In the genomic region with DNA sequence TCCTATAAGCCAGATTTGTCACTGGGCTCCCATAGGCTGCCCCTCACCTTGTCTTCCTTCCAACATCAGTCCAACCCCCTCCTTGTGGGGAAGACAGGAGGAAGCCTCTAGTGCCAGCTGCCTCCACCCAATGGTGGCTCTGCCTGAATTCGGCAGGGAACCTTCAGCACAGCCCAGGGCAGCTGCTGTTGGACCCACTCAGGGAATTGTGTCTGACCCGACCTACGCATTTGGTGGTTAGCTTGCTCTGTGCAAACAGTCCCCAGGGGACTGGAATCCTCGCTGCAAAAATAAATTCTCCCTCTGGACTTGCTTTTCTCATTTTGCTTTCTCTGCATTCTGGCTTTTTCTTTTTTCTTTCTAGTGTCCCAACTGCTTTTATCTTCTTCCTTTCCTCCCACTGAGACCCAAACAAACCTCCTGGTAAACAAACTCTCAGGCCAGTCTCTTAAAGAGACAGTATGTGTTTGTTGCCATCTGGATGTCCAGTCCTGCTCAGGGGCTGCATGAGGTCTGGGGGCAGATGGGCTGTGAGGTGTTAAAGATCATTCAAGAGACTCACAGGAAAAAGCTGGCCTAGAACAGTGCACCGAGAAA, we compare ENCODE assay signal across 1 cellular context.
TF ChIP-seq lines count a peak whose summit lies in the region.

No MANE protein-coding gene starts in this region.

TF ChIP-seq in HepG2, 621 proteins besides CTCF, POLR2A, EP300 and RAD21 (continued from another document and continues in another):
- TF ChIP-seq CREM (IDR thresholded peaks at IDR 0.05), result no peak
- TF ChIP-seq CREM (CRISPR knock-in tag; IDR thresholded peaks at IDR 0.05), result no peak
- TF ChIP-seq HNF4G (IDR thresholded peaks at IDR 0.05; ENCODE audit: borderline replicate concordance, low read depth, low read length), result no peak
- TF ChIP-seq HNF4G (CRISPR knock-in tag; IDR thresholded peaks at IDR 0.05; ENCODE audit: borderline replicate concordance, low read depth), result no peak
- no peak for TF ChIP-seq ZFP90 (CRISPR knock-in tag; IDR thresholded peaks at IDR 0.05; ENCODE audit: borderline replicate concordance)
- 0 out of 2 replicates have a peak, but pooled peaks have one; percentile 79 for TF ChIP-seq ZNF44 (CRISPR knock-in tag; IDR thresholded peaks at IDR 0.05)
- no peak for TF ChIP-seq CBFB (CRISPR knock-in tag; IDR thresholded peaks at IDR 0.05)
- peak; percentile 23; the same call in 1 of the 2 replicates for TF ChIP-seq FOXK1 (CRISPR knock-in tag; IDR thresholded peaks at IDR 0.05; ENCODE audit: borderline replicate concordance, low read depth)
- no peak for TF ChIP-seq HOXD1 (CRISPR knock-in tag; IDR thresholded peaks at IDR 0.05)
- 0 out of 2 replicates have a peak, but pooled peaks have one; percentile 20 for TF ChIP-seq ATF1 (CRISPR knock-in tag; IDR thresholded peaks at IDR 0.05)
- TF ChIP-seq ZNF790 (CRISPR knock-in tag; IDR thresholded peaks at IDR 0.05; ENCODE audit: borderline replicate concordance), result 0 out of 2 replicates have a peak, but pooled peaks have one; percentile 23
- TF ChIP-seq THAP11 (CRISPR knock-in tag; IDR thresholded peaks at IDR 0.05), result peak; percentile 16; the same call in 1 of the 2 replicates
- TF ChIP-seq TMF1 (CRISPR knock-in tag; IDR thresholded peaks at IDR 0.05; ENCODE audit: low read depth), result no peak
- TF ChIP-seq ZNF264 (CRISPR knock-in tag; IDR thresholded peaks at IDR 0.05), result 0 out of 2 replicates have a peak, but pooled peaks have one; percentile 13
- no peak for TF ChIP-seq ZSCAN9 (CRISPR knock-in tag; IDR thresholded peaks at IDR 0.05; ENCODE audit: borderline replicate concordance)
- peak; percentile 73 for TF ChIP-seq ZNF652 (CRISPR knock-in tag; IDR thresholded peaks at IDR 0.05; ENCODE audit: borderline replicate concordance, low read depth)
- TF ChIP-seq JUND (CRISPR knock-in tag; IDR thresholded peaks at IDR 0.05), result no peak
- TF ChIP-seq TRIM24 (CRISPR knock-in tag; IDR thresholded peaks at IDR 0.05), result no peak
- no peak for TF ChIP-seq GZF1 (CRISPR knock-in tag; IDR thresholded peaks at IDR 0.05)
- TF ChIP-seq ZIK1 (CRISPR knock-in tag; IDR thresholded peaks at IDR 0.05; ENCODE audit: borderline replicate concordance, low read depth), result no peak
- TF ChIP-seq, protein P1, sequence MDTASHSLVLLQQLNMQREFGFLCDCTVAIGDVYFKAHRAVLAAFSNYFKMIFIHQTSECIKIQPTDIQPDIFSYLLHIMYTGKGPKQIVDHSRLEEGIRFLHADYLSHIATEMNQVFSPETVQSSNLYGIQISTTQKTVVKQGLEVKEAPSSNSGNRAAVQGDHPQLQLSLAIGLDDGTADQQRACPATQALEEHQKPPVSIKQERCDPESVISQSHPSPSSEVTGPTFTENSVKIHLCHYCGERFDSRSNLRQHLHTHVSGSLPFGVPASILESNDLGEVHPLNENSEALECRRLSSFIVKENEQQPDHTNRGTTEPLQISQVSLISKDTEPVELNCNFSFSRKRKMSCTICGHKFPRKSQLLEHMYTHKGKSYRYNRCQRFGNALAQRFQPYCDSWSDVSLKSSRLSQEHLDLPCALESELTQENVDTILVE (CRISPR knock-in tag; IDR thresholded peaks at IDR 0.05), result no peak
- no peak; the same call in 1 of the 2 replicates for TF ChIP-seq BORCS8-MEF2B (CRISPR knock-in tag; IDR thresholded peaks at IDR 0.05)
- no peak for TF ChIP-seq HMG20A (CRISPR knock-in tag; IDR thresholded peaks at IDR 0.05; ENCODE audit: borderline replicate concordance)
- TF ChIP-seq GATAD2A (CRISPR knock-in tag; IDR thresholded peaks at IDR 0.05), result 0 out of 2 replicates have a peak, but pooled peaks have one; percentile 11
- peak; percentile 53; the same call in 1 of the 2 replicates for TF ChIP-seq MED1 (CRISPR knock-in tag; IDR thresholded peaks at IDR 0.05)
- no peak for TF ChIP-seq KLF11 (CRISPR knock-in tag; IDR thresholded peaks at IDR 0.05)
- TF ChIP-seq ZSCAN21 (CRISPR knock-in tag; IDR thresholded peaks at IDR 0.05; ENCODE audit: borderline replicate concordance), result 0 out of 2 replicates have a peak, but pooled peaks have one; percentile 9
- TF ChIP-seq POLR2AphosphoS5 (IDR thresholded peaks at IDR 0.05; ENCODE audit: low read depth, low read length), result peak; percentile 43; the same call in 1 of the 2 replicates
- TF ChIP-seq SP140L (CRISPR knock-in tag; IDR thresholded peaks at IDR 0.05; ENCODE audit: borderline replicate concordance), result no peak
- TF ChIP-seq ZNF746 (CRISPR knock-in tag; IDR thresholded peaks at IDR 0.05), result no peak
- TF ChIP-seq, protein P2, sequence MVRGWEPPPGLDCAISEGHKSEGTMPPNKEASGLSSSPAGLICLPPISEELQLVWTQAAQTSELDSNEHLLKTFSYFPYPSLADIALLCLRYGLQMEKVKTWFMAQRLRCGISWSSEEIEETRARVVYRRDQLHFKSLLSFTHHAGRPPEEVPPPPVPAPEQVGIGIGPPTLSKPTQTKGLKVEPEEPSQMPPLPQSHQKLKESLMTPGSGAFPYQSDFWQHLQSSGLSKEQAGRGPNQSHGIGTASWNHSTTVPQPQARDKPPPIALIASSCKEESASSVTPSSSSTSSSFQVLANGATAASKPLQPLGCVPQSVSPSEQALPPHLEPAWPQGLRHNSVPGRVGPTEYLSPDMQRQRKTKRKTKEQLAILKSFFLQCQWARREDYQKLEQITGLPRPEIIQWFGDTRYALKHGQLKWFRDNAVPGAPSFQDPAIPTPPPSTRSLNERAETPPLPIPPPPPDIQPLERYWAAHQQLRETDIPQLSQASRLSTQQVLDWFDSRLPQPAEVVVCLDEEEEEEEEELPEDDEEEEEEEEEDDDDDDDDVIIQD (CRISPR knock-in tag; IDR thresholded peaks at IDR 0.05; ENCODE audit: low read depth), result 0 out of 2 replicates have a peak, but pooled peaks have one; percentile 14
- TF ChIP-seq SALL1 (CRISPR knock-in tag; IDR thresholded peaks at IDR 0.05), result 0 out of 2 replicates have a peak, but pooled peaks have one; percentile 13
- TF ChIP-seq IRX3 (CRISPR knock-in tag; IDR thresholded peaks at IDR 0.05; ENCODE audit: borderline replicate concordance, low read depth), result no peak
- TF ChIP-seq MTA3 (CRISPR knock-in tag; IDR thresholded peaks at IDR 0.05), result no peak
- no peak for TF ChIP-seq ZNF792 (CRISPR knock-in tag; IDR thresholded peaks at IDR 0.05)
- TF ChIP-seq, protein P3, sequence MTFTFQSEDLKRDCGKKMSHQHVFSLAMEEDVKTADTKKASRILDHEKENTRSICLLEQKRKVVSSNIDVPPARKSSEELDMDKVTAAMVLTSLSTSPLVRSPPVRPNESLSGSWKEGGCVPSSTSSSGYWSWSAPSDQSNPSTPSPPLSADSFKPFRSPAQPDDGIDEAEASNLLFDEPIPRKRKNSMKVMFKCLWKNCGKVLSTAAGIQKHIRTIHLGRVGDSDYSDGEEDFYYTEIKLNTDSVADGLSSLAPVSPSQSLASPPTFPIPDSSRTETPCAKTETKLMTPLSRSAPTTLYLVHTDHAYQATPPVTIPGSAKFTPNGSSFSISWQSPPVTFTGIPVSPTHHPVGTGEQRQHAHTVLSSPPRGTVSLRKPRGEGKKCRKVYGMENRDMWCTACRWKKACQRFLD (CRISPR knock-in tag; IDR thresholded peaks at IDR 0.05; ENCODE audit: borderline replicate concordance), result no peak
- peak; percentile 51; the same call in 1 of the 2 replicates for TF ChIP-seq ZNF816 (CRISPR knock-in tag; IDR thresholded peaks at IDR 0.05; ENCODE audit: borderline replicate concordance)
- no peak for TF ChIP-seq LCORL (IDR thresholded peaks at IDR 0.05)
- 0 out of 2 replicates have a peak, but pooled peaks have one; percentile 32 for TF ChIP-seq LCORL (CRISPR knock-in tag; IDR thresholded peaks at IDR 0.05)
- no peak for TF ChIP-seq CREB1 (IDR thresholded peaks at IDR 0.05)
- TF ChIP-seq CREB1 (CRISPR knock-in tag; IDR thresholded peaks at IDR 0.05), result no peak
- TF ChIP-seq, protein P4, sequence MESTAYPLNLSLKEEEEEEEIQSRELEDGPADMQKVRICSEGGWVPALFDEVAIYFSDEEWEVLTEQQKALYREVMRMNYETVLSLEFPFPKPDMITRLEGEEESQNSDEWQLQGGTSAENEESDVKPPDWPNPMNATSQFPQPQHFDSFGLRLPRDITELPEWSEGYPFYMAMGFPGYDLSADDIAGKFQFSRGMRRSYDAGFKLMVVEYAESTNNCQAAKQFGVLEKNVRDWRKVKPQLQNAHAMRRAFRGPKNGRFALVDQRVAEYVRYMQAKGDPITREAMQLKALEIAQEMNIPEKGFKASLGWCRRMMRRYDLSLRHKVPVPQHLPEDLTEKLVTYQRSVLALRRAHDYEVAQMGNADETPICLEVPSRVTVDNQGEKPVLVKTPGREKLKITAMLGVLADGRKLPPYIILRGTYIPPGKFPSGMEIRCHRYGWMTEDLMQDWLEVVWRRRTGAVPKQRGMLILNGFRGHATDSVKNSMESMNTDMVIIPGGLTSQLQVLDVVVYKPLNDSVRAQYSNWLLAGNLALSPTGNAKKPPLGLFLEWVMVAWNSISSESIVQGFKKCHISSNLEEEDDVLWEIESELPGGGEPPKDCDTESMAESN (CRISPR knock-in tag; conservative IDR thresholded peaks at IDR 0.05), result no peak
- no peak for TF ChIP-seq KAT7 (CRISPR knock-in tag; IDR thresholded peaks at IDR 0.05; ENCODE audit: borderline replicate concordance)
- no peak for TF ChIP-seq NAIF1 (CRISPR knock-in tag; IDR thresholded peaks at IDR 0.05; ENCODE audit: borderline replicate concordance)
- TF ChIP-seq ZNF17 (CRISPR knock-in tag; IDR thresholded peaks at IDR 0.05), result no peak
- no peak for TF ChIP-seq MEIS2 (CRISPR knock-in tag; IDR thresholded peaks at IDR 0.05)
- peak; percentile 77 for TF ChIP-seq ZNF7 (CRISPR knock-in tag; IDR thresholded peaks at IDR 0.05)
- 0 out of 2 replicates have a peak, but pooled peaks have one; percentile 2 for TF ChIP-seq FOXO1 (CRISPR knock-in tag; IDR thresholded peaks at IDR 0.05)
- TF ChIP-seq FIP1L1 (IDR thresholded peaks at IDR 0.05; ENCODE audit: borderline replicate concordance, insufficient read depth, low read depth, low read length), result no peak
- no peak for TF ChIP-seq RFX1 (IDR thresholded peaks at IDR 0.05)
- no peak for TF ChIP-seq ZNF124 (CRISPR knock-in tag; IDR thresholded peaks at IDR 0.05)
- TF ChIP-seq, protein P5, sequence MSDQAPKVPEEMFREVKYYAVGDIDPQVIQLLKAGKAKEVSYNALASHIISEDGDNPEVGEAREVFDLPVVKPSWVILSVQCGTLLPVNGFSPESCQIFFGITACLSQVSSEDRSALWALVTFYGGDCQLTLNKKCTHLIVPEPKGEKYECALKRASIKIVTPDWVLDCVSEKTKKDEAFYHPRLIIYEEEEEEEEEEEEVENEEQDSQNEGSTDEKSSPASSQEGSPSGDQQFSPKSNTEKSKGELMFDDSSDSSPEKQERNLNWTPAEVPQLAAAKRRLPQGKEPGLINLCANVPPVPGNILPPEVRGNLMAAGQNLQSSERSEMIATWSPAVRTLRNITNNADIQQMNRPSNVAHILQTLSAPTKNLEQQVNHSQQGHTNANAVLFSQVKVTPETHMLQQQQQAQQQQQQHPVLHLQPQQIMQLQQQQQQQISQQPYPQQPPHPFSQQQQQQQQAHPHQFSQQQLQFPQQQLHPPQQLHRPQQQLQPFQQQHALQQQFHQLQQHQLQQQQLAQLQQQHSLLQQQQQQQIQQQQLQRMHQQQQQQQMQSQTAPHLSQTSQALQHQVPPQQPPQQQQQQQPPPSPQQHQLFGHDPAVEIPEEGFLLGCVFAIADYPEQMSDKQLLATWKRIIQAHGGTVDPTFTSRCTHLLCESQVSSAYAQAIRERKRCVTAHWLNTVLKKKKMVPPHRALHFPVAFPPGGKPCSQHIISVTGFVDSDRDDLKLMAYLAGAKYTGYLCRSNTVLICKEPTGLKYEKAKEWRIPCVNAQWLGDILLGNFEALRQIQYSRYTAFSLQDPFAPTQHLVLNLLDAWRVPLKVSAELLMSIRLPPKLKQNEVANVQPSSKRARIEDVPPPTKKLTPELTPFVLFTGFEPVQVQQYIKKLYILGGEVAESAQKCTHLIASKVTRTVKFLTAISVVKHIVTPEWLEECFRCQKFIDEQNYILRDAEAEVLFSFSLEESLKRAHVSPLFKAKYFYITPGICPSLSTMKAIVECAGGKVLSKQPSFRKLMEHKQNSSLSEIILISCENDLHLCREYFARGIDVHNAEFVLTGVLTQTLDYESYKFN (CRISPR knock-in tag; conservative IDR thresholded peaks at IDR 0.05), result peak; percentile 48
- peak; percentile 17; the same call in 1 of the 2 replicates for TF ChIP-seq POLR2G (IDR thresholded peaks at IDR 0.05; ENCODE audit: low read depth, low read length)
- peak; percentile 28; the same call in 1 of the 2 replicates for TF ChIP-seq ZNF292 (CRISPR knock-in tag; IDR thresholded peaks at IDR 0.05; ENCODE audit: borderline replicate concordance, low read depth)
- no peak for TF ChIP-seq ZNF354B (CRISPR knock-in tag; IDR thresholded peaks at IDR 0.05)
- TF ChIP-seq, protein P6, sequence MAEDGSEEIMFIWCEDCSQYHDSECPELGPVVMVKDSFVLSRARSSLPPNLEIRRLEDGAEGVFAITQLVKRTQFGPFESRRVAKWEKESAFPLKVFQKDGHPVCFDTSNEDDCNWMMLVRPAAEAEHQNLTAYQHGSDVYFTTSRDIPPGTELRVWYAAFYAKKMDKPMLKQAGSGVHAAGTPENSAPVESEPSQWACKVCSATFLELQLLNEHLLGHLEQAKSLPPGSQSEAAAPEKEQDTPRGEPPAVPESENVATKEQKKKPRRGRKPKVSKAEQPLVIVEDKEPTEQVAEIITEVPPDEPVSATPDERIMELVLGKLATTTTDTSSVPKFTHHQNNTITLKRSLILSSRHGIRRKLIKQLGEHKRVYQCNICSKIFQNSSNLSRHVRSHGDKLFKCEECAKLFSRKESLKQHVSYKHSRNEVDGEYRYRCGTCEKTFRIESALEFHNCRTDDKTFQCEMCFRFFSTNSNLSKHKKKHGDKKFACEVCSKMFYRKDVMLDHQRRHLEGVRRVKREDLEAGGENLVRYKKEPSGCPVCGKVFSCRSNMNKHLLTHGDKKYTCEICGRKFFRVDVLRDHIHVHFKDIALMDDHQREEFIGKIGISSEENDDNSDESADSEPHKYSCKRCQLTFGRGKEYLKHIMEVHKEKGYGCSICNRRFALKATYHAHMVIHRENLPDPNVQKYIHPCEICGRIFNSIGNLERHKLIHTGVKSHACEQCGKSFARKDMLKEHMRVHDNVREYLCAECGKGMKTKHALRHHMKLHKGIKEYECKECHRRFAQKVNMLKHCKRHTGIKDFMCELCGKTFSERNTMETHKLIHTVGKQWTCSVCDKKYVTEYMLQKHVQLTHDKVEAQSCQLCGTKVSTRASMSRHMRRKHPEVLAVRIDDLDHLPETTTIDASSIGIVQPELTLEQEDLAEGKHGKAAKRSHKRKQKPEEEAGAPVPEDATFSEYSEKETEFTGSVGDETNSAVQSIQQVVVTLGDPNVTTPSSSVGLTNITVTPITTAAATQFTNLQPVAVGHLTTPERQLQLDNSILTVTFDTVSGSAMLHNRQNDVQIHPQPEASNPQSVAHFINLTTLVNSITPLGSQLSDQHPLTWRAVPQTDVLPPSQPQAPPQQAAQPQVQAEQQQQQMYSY (CRISPR knock-in tag; IDR thresholded peaks at IDR 0.05), result peak; percentile 81
- no peak for TF ChIP-seq ARID2 (CRISPR knock-in tag; IDR thresholded peaks at IDR 0.05; ENCODE audit: borderline replicate concordance)
- TF ChIP-seq MLLT10 (CRISPR knock-in tag; IDR thresholded peaks at IDR 0.05), result no peak
- TF ChIP-seq SRY (CRISPR knock-in tag; IDR thresholded peaks at IDR 0.05), result no peak
- TF ChIP-seq ZNF788 (CRISPR knock-in tag; IDR thresholded peaks at IDR 0.05; ENCODE audit: borderline replicate concordance), result peak; percentile 7; the same call in 1 of the 2 replicates
- TF ChIP-seq ZNF75D (CRISPR knock-in tag; IDR thresholded peaks at IDR 0.05; ENCODE audit: borderline replicate concordance), result no peak
- no peak for TF ChIP-seq ZNF20 (CRISPR knock-in tag; IDR thresholded peaks at IDR 0.05)
